23 cellular contexts compared by ENCODE assay signal in the genomic region with DNA sequence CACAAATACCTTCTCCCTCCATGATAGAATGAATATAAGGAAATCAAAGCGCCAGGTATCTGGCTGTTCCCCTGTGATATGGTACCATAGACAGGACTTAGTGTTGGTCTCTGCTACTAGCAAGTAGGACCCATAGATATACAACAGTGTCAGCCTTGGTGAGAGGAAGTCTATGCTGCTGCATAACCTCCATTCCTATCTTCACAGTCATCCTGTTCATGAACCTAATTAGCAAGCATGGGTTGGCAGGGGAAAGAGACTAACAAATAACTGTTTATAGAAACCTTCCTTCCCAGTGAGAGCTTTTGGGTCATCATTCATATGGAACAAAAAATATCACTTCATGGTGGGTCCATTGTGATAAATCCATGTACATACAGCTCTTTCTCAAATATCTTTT.
DNase-seq lines count a peak whose midpoint lies in the region; TF ChIP-seq lines count a peak whose summit lies in the region.
"Had no signal": no experiment of that assay in that cellular context is flagged by ENCODE, and none has a peak within 500 bp of the region (broad histone marks: within the 10 kb centered on the region; RNA-seq: fewer than 3 reads in every experiment).

No MANE protein-coding gene starts in this region.

- no peaks in the 10 kb centered on the region for H3K9me3 Mint-ChIP-seq in activated CD4-positive, alpha-beta memory T cell treated with anti-CD3 and anti-CD28 coated beads for 36 hours
- H3K9me3 Mint-ChIP-seq: CD8-positive, alpha-beta T cell had no signal

- peaks cover 4% of the 10 kb centered on the region for H3K27me3 Mint-ChIP-seq in activated CD4-positive, alpha-beta memory T cell treated with anti-CD3 and anti-CD28 coated beads for 36 hours
- H3K27me3 Mint-ChIP-seq: IgD-negative memory B cell had no signal

- H3K4me1 Mint-ChIP-seq in activated CD4-positive, alpha-beta memory T cell treated with anti-CD3 and anti-CD28 coated beads for 36 hours (ENCODE audit: low read depth): no peaks in the 10 kb centered on the region
- H3K4me1 Mint-ChIP-seq: WTC11 had no signal

- H3K4me2 ChIP-seq in SK-N-SH: no peak overlapping the region

- no peaks in the 10 kb centered on the region for H3K4me1 ChIP-seq in right atrium auricular region
- H3K4me1 ChIP-seq in SK-N-SH (ENCODE audit: control insufficient read depth in 1 of 2, insufficient read depth in 2 of 2, low read depth in 1 of 2, low read length in 1 of 2): no peaks in the 10 kb centered on the region
- no peaks in the 10 kb centered on the region for H3K4me1 ChIP-seq in vagina

- H3K79me2 ChIP-seq in SK-N-SH (ENCODE audit: insufficient read depth): no peaks in the 10 kb centered on the region

- no peak overlapping the region for H3K27ac Mint-ChIP-seq in activated CD4-positive, alpha-beta memory T cell treated with anti-CD3 and anti-CD28 coated beads for 36 hours
- H3K27ac Mint-ChIP-seq: CD8-positive, alpha-beta T cell; IgD-negative memory B cell; WTC11 had no signal

- no peaks in the 10 kb centered on the region for H3F3A ChIP-seq in SK-N-SH (replicated peaks; ENCODE audit: insufficient read depth)

- H3K9ac ChIP-seq in SK-N-SH: no peak overlapping the region

- H3K36me3 ChIP-seq in BJ (ENCODE audit: control insufficient read depth, insufficient read depth, low read length) (no peaks in the 10 kb centered on the region), right atrium auricular region (no peaks in the 10 kb centered on the region), SK-N-SH (replicated peaks in 1 of 2; ENCODE audit: control insufficient read depth in 1 of 2, insufficient read depth in 2 of 2, low read length in 1 of 2) (no peaks in the 10 kb centered on the region), vagina (no peaks in the 10 kb centered on the region)

- TF ChIP-seq EP300 in SK-N-SH (IDR thresholded peaks at IDR 0.05; ENCODE audit: borderline replicate concordance in 1 of 2, low read depth in 1 of 2, low read length in 1 of 2): no peak

- intact Hi-C loops in vagina (cut with DNase I): no loop called here
- intact Hi-C loops in activated CD4-positive, alpha-beta memory T cell treated with anti-CD3 and anti-CD28 coated beads for 36 hours (cut with micrococcal nuclease): no loop called here

- H3K4me3 Mint-ChIP-seq in activated CD4-positive, alpha-beta memory T cell treated with anti-CD3 and anti-CD28 coated beads for 36 hours: no peak overlapping the region
- H3K4me3 Mint-ChIP-seq: CD8-positive, alpha-beta T cell; IgD-negative memory B cell; WTC11 had no signal

- no peaks in the 10 kb centered on the region for H3K9me2 ChIP-seq in SK-N-SH

- H3K4me3 ChIP-seq in BJ (ENCODE audit: low read depth, low read length) (no peak overlapping the region), epithelial cell of proximal tubule (ENCODE audit: low read depth, low read length) (no peak overlapping the region), right atrium auricular region (no peak overlapping the region), SK-N-SH (ENCODE audit: low read depth in 2 of 2, low read length in 1 of 2) (no peak overlapping the region), vagina (no peak overlapping the region)
- H3K4me3 ChIP-seq: mucosa of descending colon had no signal

- H3K27ac ChIP-seq in right atrium auricular region: no peak overlapping the region
- H3K27ac ChIP-seq in SK-N-SH (ENCODE audit: low read depth in 2 of 2, low read length in 1 of 2): no peak overlapping the region
- H3K27ac ChIP-seq in vagina: no peak overlapping the region
- H3K27ac ChIP-seq: HL-60 had no signal

- H3K27me3 ChIP-seq in BJ (ENCODE audit: control insufficient read depth, insufficient read depth, low read length): no peaks in the 10 kb centered on the region
- no peaks in the 10 kb centered on the region for H3K27me3 ChIP-seq in right atrium auricular region
- no peaks in the 10 kb centered on the region for H3K27me3 ChIP-seq in SK-N-SH (ENCODE audit: insufficient read depth)
- H3K27me3 ChIP-seq in vagina: no peaks in the 10 kb centered on the region

- TF ChIP-seq RAD21 in SK-N-SH (IDR thresholded peaks at IDR 0.05; ENCODE audit: low read length): no peak

- WGBS in SK-N-SH (ENCODE audit: low lambda C conversion rate): 48% methylated on average over 1 of the region's 1 CpG

- no peaks in the 10 kb centered on the region for H4K20me1 ChIP-seq in SK-N-SH (ENCODE audit: insufficient read depth)

- TF ChIP-seq CTCF in BJ (IDR thresholded peaks at IDR 0.05; ENCODE audit: insufficient read depth, low read depth, low read length): no peak
- no peak for TF ChIP-seq CTCF in epithelial cell of proximal tubule (conservative IDR thresholded peaks at IDR 0.05; ENCODE audit: low read depth, low read length)
- TF ChIP-seq CTCF in right atrium auricular region (IDR thresholded peaks at IDR 0.05): no peak
- no peak for TF ChIP-seq CTCF in SK-N-SH (IDR thresholded peaks at IDR 0.05)
- no peak for TF ChIP-seq CTCF in vagina (IDR thresholded peaks at IDR 0.05)

- no peak for TF ChIP-seq POLR2A in vagina (IDR thresholded peaks at IDR 0.05)

- peak; percentile 85 for DNase-seq in BJ (ENCODE audit: low read depth)
- DNase-seq in RPMI7951 (ENCODE audit: low read depth): peak; percentile 79
- DNase-seq in epithelial cell of proximal tubule (ENCODE audit: low read depth): peak; percentile 61
- peak; percentile 86 for DNase-seq in renal cortical epithelial cell (ENCODE audit: low read depth)
- no peak for DNase-seq in right atrium auricular region (ENCODE audit: low spot score)
- no peak for DNase-seq in SK-N-SH
- no peak for DNase-seq in vagina (ENCODE audit: extremely low spot score in 2 of 2)
- no peak for DNase-seq in activated CD4-positive, alpha-beta memory T cell treated with anti-CD3 and anti-CD28 coated beads for 36 hours
- DNase-seq: activated CD4-positive, alpha-beta T cell treated with anti-CD3 and anti-CD28 coated beads, Interleukin-2, amount 50 U/mL, for 4 hours; activated effector memory CD4-positive, alpha-beta T cell treated with Interleukin-2 at 50 U/mL for 16 hours; CD8-positive, alpha-beta T cell; dermis blood vessel endothelial cell; hippocampal formation; MM.1S; mucosa of descending colon; NCI-H1436 treated with DMSO at 0.1 percent for 48 hours; NCI-H524; posterior cingulate gyrus; substantia nigra; T-helper 9 cell had no signal

- H2AFZ ChIP-seq in SK-N-SH (ENCODE audit: low read depth): no peak overlapping the region

- no peaks in the 10 kb centered on the region for H3K36me3 Mint-ChIP-seq in activated CD4-positive, alpha-beta memory T cell treated with anti-CD3 and anti-CD28 coated beads for 36 hours
- H3K36me3 Mint-ChIP-seq: CD8-positive, alpha-beta T cell; IgD-negative memory B cell; WTC11 had no signal

- POLR2A ChIA-PET in BJ (lab: Charles Lee) (no interaction called here), SK-N-SH (lab: Yijun Ruan, JAX) (no interaction called here)
- POLR2A ChIA-PET in activated CD4-positive, alpha-beta memory T cell treated with anti-CD3 and anti-CD28 coated beads for 36 hours (lab: Charles Lee): no interaction called here

- H3K9me3 ChIP-seq in right atrium auricular region (no peaks in the 10 kb centered on the region), SK-N-SH (no peaks in the 10 kb centered on the region), vagina (no peaks in the 10 kb centered on the region)

- CTCF ChIA-PET in BJ (lab: Yijun Ruan, JAX) (no interaction called here), SK-N-SH (lab: Yijun Ruan, JAX) (no interaction called here)
- CTCF ChIA-PET in activated CD4-positive, alpha-beta memory T cell treated with anti-CD3 and anti-CD28 coated beads for 36 hours (lab: Charles Lee): no interaction called here

TF ChIP-seq in SK-N-SH, 30 proteins besides CTCF, POLR2A, EP300 and RAD21:
- TF ChIP-seq SMC3 (IDR thresholded peaks at IDR 0.05; ENCODE audit: low read depth, low read length) (no peak), GATA2 (CRISPR knock-in tag; IDR thresholded peaks at IDR 0.05) (no peak), JUND (IDR thresholded peaks at IDR 0.05) (no peak), TEAD4 (IDR thresholded peaks at IDR 0.05; ENCODE audit: borderline replicate concordance, insufficient read depth) (no peak), RFX5 (IDR thresholded peaks at IDR 0.05; ENCODE audit: low read length) (no peak), CHD2 (IDR thresholded peaks at IDR 0.05; ENCODE audit: low read length, partially characterized antibody) (no peak), ELF1 (IDR thresholded peaks at IDR 0.05) (no peak), POLR2AphosphoS5 (IDR thresholded peaks at IDR 0.05; ENCODE audit: low read depth, low read length) (no peak), NRF1 (IDR thresholded peaks at IDR 0.05; ENCODE audit: low read depth, low read length) (no peak), TAF1 (IDR thresholded peaks at IDR 0.05; ENCODE audit: borderline replicate concordance, low read depth, low read length) (no peak), SIN3A (IDR thresholded peaks at IDR 0.05; ENCODE audit: borderline replicate concordance, low read depth, low read length) (no peak), YY1 (IDR thresholded peaks at IDR 0.05; ENCODE audit: low read depth) (no peak), MEF2A (IDR thresholded peaks at IDR 0.05; ENCODE audit: borderline replicate concordance, low read depth) (no peak), RCOR1 (IDR thresholded peaks at IDR 0.05; ENCODE audit: low read length) (no peak)
- TF ChIP-seq, protein P1, sequence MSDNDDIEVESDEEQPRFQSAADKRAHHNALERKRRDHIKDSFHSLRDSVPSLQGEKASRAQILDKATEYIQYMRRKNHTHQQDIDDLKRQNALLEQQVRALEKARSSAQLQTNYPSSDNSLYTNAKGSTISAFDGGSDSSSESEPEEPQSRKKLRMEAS (IDR thresholded peaks at IDR 0.05; ENCODE audit: low read depth): no peak
- TF ChIP-seq, protein P2, sequence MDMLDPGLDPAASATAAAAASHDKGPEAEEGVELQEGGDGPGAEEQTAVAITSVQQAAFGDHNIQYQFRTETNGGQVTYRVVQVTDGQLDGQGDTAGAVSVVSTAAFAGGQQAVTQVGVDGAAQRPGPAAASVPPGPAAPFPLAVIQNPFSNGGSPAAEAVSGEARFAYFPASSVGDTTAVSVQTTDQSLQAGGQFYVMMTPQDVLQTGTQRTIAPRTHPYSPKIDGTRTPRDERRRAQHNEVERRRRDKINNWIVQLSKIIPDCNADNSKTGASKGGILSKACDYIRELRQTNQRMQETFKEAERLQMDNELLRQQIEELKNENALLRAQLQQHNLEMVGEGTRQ (IDR thresholded peaks at IDR 0.05; ENCODE audit: borderline replicate concordance, low read depth, low read length): no peak
TF ChIP-seq in SK-N-SH: peak in this region for 0.

Comparison
In these comparisons a context has a peak if more than half of its experiments do, and no peak if none do; other contexts are left out.
1. DNase-seq: peak in BJ (single experiment), RPMI7951 (single experiment), epithelial cell of proximal tubule (single experiment) and renal cortical epithelial cell (single experiment); none in right atrium auricular region (single experiment), SK-N-SH (single experiment), vagina (0 of 2) and activated CD4-positive, alpha-beta memory T cell treated with anti-CD3 and anti-CD28 coated beads for 36 hours (single experiment).